Comparison of ENCODE assay signal across 9 cellular contexts in genomic region chr9:37262410-37262809, GRCh38.
DNase-seq lines count a peak whose midpoint lies in the region; ATAC-seq, FAIRE-seq and TF ChIP-seq lines count a peak whose summit lies in the region.
"Had no signal": no experiment of that assay in that cellular context is flagged by ENCODE, and none has a peak within 500 bp of the region (broad histone marks: within the 10 kb centered on the region; RNA-seq: fewer than 3 reads in every experiment).

No MANE protein-coding gene starts in this region.

- CTCF ChIA-PET in HEK293T (lab: Yijun Ruan, JAX): interaction anchor here (0.6 kb wide), 1 partner anchor 137 kb away, joined by 5 read pairs; no protein-coding TSS in a partner anchor

- ATAC-seq in left lobe of liver (peak; percentile 58), HG03039 (IDR thresholded peaks at IDR 0.05; ENCODE audit: unreplicated experiment) (no peak)

- no peak for FAIRE-seq in astrocyte (lab: Jason Lieb, UNC)

- no peak overlapping the region for H3K4me2 ChIP-seq in astrocyte (ENCODE audit: low read length)

- peaks cover 2% of the 10 kb centered on the region for H3K36me3 Mint-ChIP-seq in astrocyte (ENCODE audit: low read depth, unreplicated experiment)

- POLR2A ChIA-PET in HEK293T (lab: Yijun Ruan, JAX): no interaction called here

- no peaks in the 10 kb centered on the region for H3K36me3 ChIP-seq in astrocyte (ENCODE audit: insufficient read depth, low read length)

- no peak overlapping the region for H2AFZ ChIP-seq in astrocyte (ENCODE audit: low read depth, low read length)

- peak; percentile 53 for TF ChIP-seq CTCF in astrocyte (IDR thresholded peaks at IDR 0.05; ENCODE audit: insufficient read depth, low read depth, low read length)

- H3K4me3 Mint-ChIP-seq in astrocyte (ENCODE audit: unreplicated experiment): no peak overlapping the region

- no peak overlapping the region for H3K4me3 ChIP-seq in astrocyte (ENCODE audit: insufficient read depth, low read depth, low read length)

- H3K27me3 ChIP-seq in astrocyte (ENCODE audit: insufficient read depth, low read length): no peaks in the 10 kb centered on the region

- no peaks in the 10 kb centered on the region for H3K9me3 ChIP-seq in astrocyte (ENCODE audit: insufficient read depth, low read depth, low read length)

- H3K27ac ChIP-seq in astrocyte (ENCODE audit: low read depth, low read length): no peak overlapping the region

- no peaks in the 10 kb centered on the region for H3K27me3 Mint-ChIP-seq in astrocyte (ENCODE audit: low read depth, unreplicated experiment)

- H3K4me1 Mint-ChIP-seq in astrocyte (ENCODE audit: low read depth, unreplicated experiment): no peaks in the 10 kb centered on the region

- peak; percentile 48 for DNase-seq in Ammon's horn (ENCODE audit: low spot score)
- DNase-seq in HEK293T (ENCODE audit: extremely low spot score): peak; percentile 12
- no peak for DNase-seq in astrocyte (ENCODE audit: low read depth)
- no peak for DNase-seq in left lobe of liver (ENCODE audit: low spot score)
- no peak for DNase-seq in GDM1 (lab: John Stamatoyannopoulos, UW)
- DNase-seq in KG1 (lab: John Stamatoyannopoulos, UW): no peak
- no peak for DNase-seq in stimulated activated CD4-positive, alpha-beta T cell treated with anti-CD3 and anti-CD28 coated beads, Interleukin-15, amount 100 ng/mL, for 24 hours
- DNase-seq: activated CD4-positive, alpha-beta T cell treated with anti-CD3 and anti-CD28 coated beads, Interleukin-2, amount 50 U/mL, for 48 hours had no signal

- no peaks in the 10 kb centered on the region for H3K4me1 ChIP-seq in astrocyte (ENCODE audit: insufficient read depth, low read length)

- H3K9me3 Mint-ChIP-seq in astrocyte (ENCODE audit: unreplicated experiment): no peaks in the 10 kb centered on the region

- peaks cover 13% of the 10 kb centered on the region for H4K20me1 ChIP-seq in astrocyte (ENCODE audit: insufficient read depth, low read length)

- no peak overlapping the region for H3K27ac Mint-ChIP-seq in astrocyte (ENCODE audit: unreplicated experiment)

- no peak overlapping the region for H3K9ac ChIP-seq in astrocyte (ENCODE audit: low read length)

- no peaks in the 10 kb centered on the region for H3K79me2 ChIP-seq in astrocyte (ENCODE audit: insufficient read depth, low read length)

TF ChIP-seq in HEK293T, 16 proteins besides CTCF, POLR2A, EP300 and RAD21:
- TF ChIP-seq NFRKB (IDR thresholded peaks at IDR 0.05) (no peak), FOXK2 (IDR thresholded peaks at IDR 0.05) (no peak), SUZ12 (IDR thresholded peaks at IDR 0.05) (no peak), BHLHE40 (IDR thresholded peaks at IDR 0.05; ENCODE audit: borderline replicate concordance) (no peak), SP1 (IDR thresholded peaks at IDR 0.05) (no peak), L3MBTL2 (conservative IDR thresholded peaks at IDR 0.05) (no peak)

Comparison
In these comparisons a context has a peak if more than half of its experiments do, and no peak if none do; other contexts are left out.
1. DNase-seq: peak in Ammon's horn (single experiment) and HEK293T (single experiment); none in astrocyte (single experiment), left lobe of liver (single experiment), GDM1 (single experiment), KG1 (single experiment) and stimulated activated CD4-positive, alpha-beta T cell treated with anti-CD3 and anti-CD28 coated beads, Interleukin-15, amount 100 ng/mL, for 24 hours (single experiment).